In the genomic region with DNA sequence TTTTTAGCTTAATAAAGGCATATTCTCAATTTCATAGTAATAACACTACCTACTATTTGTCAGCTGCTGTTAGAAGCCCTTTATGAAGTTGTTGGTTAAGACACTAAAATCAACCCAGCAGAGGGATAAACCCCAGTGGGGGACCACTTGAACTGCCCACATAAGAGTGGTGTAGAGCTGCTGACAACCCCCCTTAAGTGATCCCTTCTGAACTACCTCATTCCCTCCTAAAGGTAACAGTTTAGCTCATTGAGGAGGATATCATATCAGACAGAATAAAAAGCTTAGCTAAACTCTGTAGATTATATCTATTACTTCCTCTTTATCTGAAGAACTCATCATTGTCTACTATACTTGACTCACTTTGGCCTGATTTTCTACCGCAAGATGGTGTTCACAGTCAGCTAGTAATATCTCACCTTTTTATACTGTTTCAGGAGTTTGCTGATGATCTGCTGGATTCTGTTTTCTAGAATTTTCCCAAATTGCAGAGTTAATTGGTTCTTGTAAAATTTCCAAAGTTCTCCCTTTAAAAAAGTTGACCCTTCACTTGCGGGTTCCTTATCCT, we compare ENCODE assay signal across 17 cellular contexts. TPM values are rescaled to one million over a fixed set of nuclear protein-coding genes. Genes with fewer than 3 reads are reported as not detected.
DNase-seq lines count a peak whose midpoint lies in the region; ATAC-seq and TF ChIP-seq lines count a peak whose summit lies in the region.
"Had no signal": no experiment of that assay in that cellular context is flagged by ENCODE, and none has a peak within 500 bp of the region (broad histone marks: within the 10 kb centered on the region; RNA-seq: fewer than 3 reads in every experiment).

No MANE protein-coding gene starts in this region.

- POLR2A ChIA-PET in activated CD4-positive, alpha-beta T cell treated with anti-CD3 and anti-CD28 coated beads, Interleukin-2, amount 10 ng/mL, durations not matched to agents 7 days and 5 days (lab: Charles Lee) = interaction anchor here (1.1 kb wide), 1 partner anchor 81 kb away, joined by 5 read pairs; no protein-coding TSS in a partner anchor

- H3K4me1 Mint-ChIP-seq in activated CD4-positive, alpha-beta T cell treated with anti-CD3 and anti-CD28 coated beads, Interleukin-2, amount 10 ng/mL, durations not matched to agents 7 days and 5 days = peaks cover 64% of the 10 kb centered on the region

- H3K4me1 ChIP-seq in mucosa of descending colon (ENCODE audit: low read depth) = peaks cover 5% of the 10 kb centered on the region
- H3K4me1 ChIP-seq: right atrium auricular region had no signal

- H3K36me3 ChIP-seq in KOPT-K1 (ENCODE audit: insufficient read depth, low read length) (peaks cover 38% of the 10 kb centered on the region; the same call in 1 of the 2 replicates), mucosa of descending colon (ENCODE audit: low read depth) (no peaks in the 10 kb centered on the region)
- H3K36me3 ChIP-seq: WERI-Rb-1 had no signal

- H3K9me3 Mint-ChIP-seq in activated CD4-positive, alpha-beta T cell treated with anti-CD3 and anti-CD28 coated beads, Interleukin-2, amount 10 ng/mL, durations not matched to agents 7 days and 5 days = no peaks in the 10 kb centered on the region

- H3K27me3 Mint-ChIP-seq in activated CD4-positive, alpha-beta T cell treated with anti-CD3 and anti-CD28 coated beads, Interleukin-2, amount 10 ng/mL, durations not matched to agents 7 days and 5 days = no peaks in the 10 kb centered on the region

- H3K9me3 ChIP-seq in KOPT-K1 (ENCODE audit: insufficient read depth, low read length, poor library complexity, severe bottlenecking) = no peaks in the 10 kb centered on the region
- no peaks in the 10 kb centered on the region for H3K9me3 ChIP-seq in mucosa of descending colon
- H3K9me3 ChIP-seq: adrenal gland, right atrium auricular region, stomach had no signal

- H3K4me3 Mint-ChIP-seq in activated CD4-positive, alpha-beta T cell treated with anti-CD3 and anti-CD28 coated beads, Interleukin-2, amount 10 ng/mL, durations not matched to agents 7 days and 5 days = peak overlapping the region; percentile 46

- no peak for DNase-seq in activated CD4-positive, alpha-beta T cell treated with anti-CD3 and anti-CD28 coated beads, Interleukin-2, amount 10 ng/mL, durations not matched to agents 7 days and 5 days
- no peak for DNase-seq in activated CD4-positive, alpha-beta T cell treated with anti-CD3 and anti-CD28 coated beads, Interleukin-2, amount 50 U/mL, for 48 hours
- peak; percentile 32 for DNase-seq in T-helper 22 cell (ENCODE audit: low read depth)
- no peak for DNase-seq in mucosa of descending colon
- no peak for DNase-seq in dedifferentiated amniotic fluid mesenchymal stem cell (ENCODE audit: extremely low spot score)
- DNase-seq in NCI-H748 (lab: John Stamatoyannopoulos, UW; ENCODE audit: unreplicated experiment) = no peak
- no peak for DNase-seq in NCI-H1092 (lab: John Stamatoyannopoulos, UW)
- DNase-seq: activated CD8-positive, alpha-beta memory T cell treated with anti-CD3 and anti-CD28 coated beads, Interleukin-2, amount 50 U/mL, for 4 hours; NCI-H226; RPMI8226; stomach; WERI-Rb-1 had no signal

- peak overlapping the region; percentile 53 for H3K27ac ChIP-seq in KOPT-K1 (ENCODE audit: low read depth, low read length, poor library complexity, severe bottlenecking)
- H3K27ac ChIP-seq: C4-2B, cardiac muscle cell, right atrium auricular region, WERI-Rb-1 had no signal

- peak overlapping the region; percentile 87 for H3K27ac Mint-ChIP-seq in activated CD4-positive, alpha-beta T cell treated with anti-CD3 and anti-CD28 coated beads, Interleukin-2, amount 10 ng/mL, durations not matched to agents 7 days and 5 days

- intact Hi-C loops in mucosa of descending colon (cut with DNase I, micrococcal nuclease) = no loop called here

- TF ChIP-seq CTCF in mucosa of descending colon (IDR thresholded peaks at IDR 0.05) = no peak

- no peak overlapping the region for H3K4me3 ChIP-seq in mucosa of descending colon
- H3K4me3 ChIP-seq: adrenal gland, cardiac muscle cell, right atrium auricular region, stomach had no signal

- CTCF ChIA-PET in activated CD4-positive, alpha-beta T cell treated with anti-CD3 and anti-CD28 coated beads, Interleukin-2, amount 10 ng/mL, durations not matched to agents 7 days and 5 days (lab: Charles Lee) = interaction anchor here (0.6 to 2.6 kb wide), 18 partner anchors 9 to 100 kb away, joined by 3 to 14 read pairs (median 4); a partner anchor contains a TSS

- peaks cover 86% of the 10 kb centered on the region for H3K36me3 Mint-ChIP-seq in activated CD4-positive, alpha-beta T cell treated with anti-CD3 and anti-CD28 coated beads, Interleukin-2, amount 10 ng/mL, durations not matched to agents 7 days and 5 days (ENCODE audit: low read depth)

- ATAC-seq in mucosa of descending colon = peak; percentile 36

RNA-seq across cellular contexts. Expression of a gene that starts 16.2 kb away (rescaled TPM):
- 10 to 100 TPM; 39.7 to 41.1 TPM for total RNA-seq in activated CD4-positive, alpha-beta T cell treated with anti-CD3 and anti-CD28 coated beads, Interleukin-2, amount 10 ng/mL, durations not matched to agents 7 days and 5 days
- total RNA-seq in mucosa of descending colon = 10 to 100 TPM; 27.0 to 62.7 (median 58.0) TPM
